8 cellular contexts compared by ENCODE assay signal in the genomic region with DNA sequence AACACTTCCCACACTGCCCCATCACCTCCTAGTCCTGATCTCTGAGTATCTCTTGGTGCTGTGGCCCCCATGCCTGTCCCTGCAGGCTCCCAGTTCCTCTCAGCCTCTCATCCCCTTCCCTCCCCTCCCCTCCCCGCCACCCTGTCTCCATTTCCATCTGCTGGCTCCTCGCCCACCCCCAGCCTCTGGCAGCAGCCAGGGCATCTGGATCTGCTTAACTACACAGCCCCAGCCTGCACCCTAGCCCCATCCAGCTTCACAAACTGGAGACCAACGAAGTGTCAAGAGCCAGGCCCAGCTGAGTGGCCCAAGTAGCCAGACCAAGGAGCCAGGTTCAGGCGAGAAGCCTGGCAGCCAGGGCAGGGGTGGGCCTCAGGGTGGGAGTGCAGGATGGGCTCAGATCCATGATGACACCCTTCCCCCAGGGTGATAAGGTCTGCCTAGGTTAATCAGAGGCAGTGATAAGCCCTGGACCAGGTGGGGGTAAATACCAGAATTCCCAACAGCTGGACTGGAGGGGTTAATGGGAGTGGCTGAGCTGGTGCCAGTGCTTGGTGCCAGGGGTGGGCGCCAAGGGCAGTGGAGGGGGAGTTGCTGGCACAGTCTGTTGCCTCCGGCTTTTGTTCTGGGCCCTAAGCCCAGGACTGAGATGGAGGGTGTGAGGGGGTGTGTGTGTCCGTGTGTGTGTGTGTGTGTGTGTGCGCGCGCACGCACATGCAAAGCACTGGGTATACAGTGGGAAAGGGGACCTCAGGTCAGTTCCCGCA. TPM values are rescaled to one million over a fixed set of nuclear protein-coding genes. Genes with fewer than 3 reads are reported as not detected.
DNase-seq lines count a peak whose midpoint lies in the region; ATAC-seq, FAIRE-seq and TF ChIP-seq lines count a peak whose summit lies in the region.
"Had no signal": no experiment of that assay in that cellular context is flagged by ENCODE, and none has a peak within 500 bp of the region (broad histone marks: within the 10 kb centered on the region; RNA-seq: fewer than 3 reads in every experiment).

No MANE protein-coding gene starts in this region.

- H3K27me3 ChIP-seq in endothelial cell of umbilical vein (ENCODE audit: control insufficient read depth in 2 of 2, insufficient read depth in 2 of 2, low read length in 2 of 2) = no peaks in the 10 kb centered on the region

- H3K4me1 ChIP-seq in endothelial cell of umbilical vein (ENCODE audit: control insufficient read depth, extremely low read depth, insufficient read depth, low read length) = peaks cover 23% of the 10 kb centered on the region

- dilution Hi-C loops in endothelial cell of umbilical vein (cut with MboI; ENCODE audit: extremely low pct_ligation_motif_present, low sequenced_read_pairs) = no loop called here

- no peaks in the 10 kb centered on the region for H3K9me1 ChIP-seq in endothelial cell of umbilical vein (replicated peaks; ENCODE audit: control insufficient read depth, extremely low read depth, insufficient read depth, low read length)

- intact Hi-C loops in endothelial cell of umbilical vein (cut with micrococcal nuclease) = no loop called here
- intact Hi-C loops in posterior vena cava (cut with DNase I) = no loop called here

- H4K20me1 ChIP-seq in endothelial cell of umbilical vein (replicated peaks; ENCODE audit: control insufficient read depth, extremely low read depth, insufficient read depth, low read length) = no peaks in the 10 kb centered on the region

- CTCF ChIA-PET in endothelial cell of umbilical vein (lab: Charles Lee) = interaction anchor here (2.2 kb wide), 1 partner anchor 10 kb away, joined by 7 read pairs; no protein-coding TSS in a partner anchor

- no peak overlapping the region for H3K27ac ChIP-seq in endothelial cell of umbilical vein (ENCODE audit: insufficient read depth, low read depth, low read length)

- peaks cover 0 to 2% of the 10 kb centered on the region in 2 experiments for H3K36me3 ChIP-seq in endothelial cell of umbilical vein (ENCODE audit: control insufficient read depth in 2 of 2, extremely low read depth in 1 of 2, insufficient read depth in 2 of 2, low read length in 2 of 2)

- H3K79me2 ChIP-seq in endothelial cell of umbilical vein (ENCODE audit: control insufficient read depth, insufficient read depth, low read length) = no peaks in the 10 kb centered on the region

- H2AFZ ChIP-seq in endothelial cell of umbilical vein (ENCODE audit: low read depth, low read length) = no peak overlapping the region

- ATAC-seq in HG03460 (IDR thresholded peaks at IDR 0.05; ENCODE audit: unreplicated experiment) (no peak), HG02973 (IDR thresholded peaks at IDR 0.05; ENCODE audit: unreplicated experiment) (no peak)

- H3K9me3 ChIP-seq in endothelial cell of umbilical vein (replicated peaks; ENCODE audit: control insufficient read depth, insufficient read depth, low read length) = no peaks in the 10 kb centered on the region

- no peak for TF ChIP-seq CTCF in endothelial cell of umbilical vein (IDR thresholded peaks at IDR 0.05; ENCODE audit: extremely low read depth in 1 of 2, insufficient read depth in 1 of 2, low read depth in 1 of 2, low read length in 2 of 2)

- BruUV-seq in endothelial cell of umbilical vein (replicated peaks; lab: Mats Ljungman, UMichigan) = no TSS peak

- POLR2A ChIA-PET in endothelial cell of umbilical vein (lab: Charles Lee) = interaction anchor here (0.6 kb wide), 1 partner anchor 1966 kb away, joined by 7 read pairs; no protein-coding TSS in a partner anchor

- H3K9ac ChIP-seq in endothelial cell of umbilical vein (replicated peaks; ENCODE audit: extremely low read depth, insufficient read depth, low read length) = no peak overlapping the region

- DNase-seq in NCI-H1105 (lab: John Stamatoyannopoulos, UW) = peak; percentile 61
- peak; percentile 36 for DNase-seq in endothelial cell of umbilical vein (ENCODE audit: low read depth, low spot score)
- DNase-seq in posterior vena cava (ENCODE audit: low spot score) = peak; percentile 85
- DNase-seq in HCEC 1CT = no peak
- DNase-seq: activated CD4-positive, alpha-beta T cell treated with anti-CD3 and anti-CD28 coated beads for 4 hours had no signal

- FAIRE-seq in endothelial cell of umbilical vein (lab: Jason Lieb, UNC) = no peak
- FAIRE-seq: islet of Langerhans had no signal

- no peak overlapping the region for H3K4me3 ChIP-seq in endothelial cell of umbilical vein (replicated peaks in 1 of 3; ENCODE audit: insufficient read depth in 1 of 3, low read depth in 1 of 3, low read length in 3 of 3)

- no peak for TF ChIP-seq POLR2A in endothelial cell of umbilical vein (IDR thresholded peaks at IDR 0.05; ENCODE audit: low read depth, low read length)

- H3K4me2 ChIP-seq in endothelial cell of umbilical vein (ENCODE audit: insufficient read depth, low read length) = no peak overlapping the region

TF ChIP-seq in endothelial cell of umbilical vein, 7 proteins besides CTCF, POLR2A, EP300 and RAD21:
- TF ChIP-seq FOS (IDR thresholded peaks at IDR 0.05; ENCODE audit: borderline replicate concordance, insufficient read depth, low read length) (no peak), MYC (IDR thresholded peaks at IDR 0.05; ENCODE audit: low read depth, low read length) (no peak), GATA2 (IDR thresholded peaks at IDR 0.05; ENCODE audit: insufficient read depth, insufficient read length, low read depth, low read length) (no peak), POLR2AphosphoS5 (IDR thresholded peaks at IDR 0.05; ENCODE audit: insufficient read depth, low read depth, low read length) (no peak)

RNA-seq across cellular contexts. Expression of gene IL11RA, which starts 2.5 kb away (rescaled TPM):
- 13.6 and 15.3 TPM in 2 replicates for total RNA-seq in endothelial cell of umbilical vein
- 18.6 and 22.5 TPM in 2 replicates for polyA plus RNA-seq in endothelial cell of umbilical vein
- 7.2 and 10.3 TPM in 2 replicates for polyA plus RNA-seq in endothelial cell of umbilical vein (2011; cell fraction: cytosol; rRNA removed)
- 49.6 and 67.6 TPM in 2 replicates for polyA plus RNA-seq in endothelial cell of umbilical vein (2011; cell fraction: nucleus; rRNA removed)
- 5.0 and 9.8 TPM in 2 replicates for polyA plus RNA-seq in endothelial cell of umbilical vein (2012)
- 6.8 and 10.8 TPM in 2 replicates for polyA minus RNA-seq in endothelial cell of umbilical vein
- 2.8 TPM for polyA minus RNA-seq in endothelial cell of umbilical vein (2011; cell fraction: cytosol; rRNA and poly(A)+ RNA removed)
- polyA minus RNA-seq in endothelial cell of umbilical vein (2011; cell fraction: nucleus; rRNA and poly(A)+ RNA removed) = 12.5 and 16.8 TPM in 2 replicates
- 10 to 100 TPM; 12.6 to 34.2 TPM for total RNA-seq in posterior vena cava

RNA-seq across cellular contexts. Expression of gene CCL27, which starts 8.0 kb away (rescaled TPM):
- total RNA-seq in endothelial cell of umbilical vein (not detected in 2 replicates), posterior vena cava (under 1 TPM in 1 of 2 donors, not detected in 1; 0.33 TPM)
- not detected in 2 replicates for polyA plus RNA-seq in endothelial cell of umbilical vein
- polyA plus RNA-seq in endothelial cell of umbilical vein (2011; cell fraction: cytosol; rRNA removed) = not detected in 2 replicates
- not detected in 2 replicates for polyA plus RNA-seq in endothelial cell of umbilical vein (2011; cell fraction: nucleus; rRNA removed)
- polyA plus RNA-seq in endothelial cell of umbilical vein (2012) = not detected in 2 replicates
- not detected in 2 replicates for polyA minus RNA-seq in endothelial cell of umbilical vein
- not detected for polyA minus RNA-seq in endothelial cell of umbilical vein (2011; cell fraction: cytosol; rRNA and poly(A)+ RNA removed)
- not detected in 2 replicates for polyA minus RNA-seq in endothelial cell of umbilical vein (2011; cell fraction: nucleus; rRNA and poly(A)+ RNA removed)

RNA-seq across cellular contexts. Expression of gene GALT, which starts 8.0 kb away (rescaled TPM):
- total RNA-seq in endothelial cell of umbilical vein = 30.0 and 36.6 TPM in 2 replicates
- polyA plus RNA-seq in endothelial cell of umbilical vein = 58.5 and 61.3 TPM in 2 replicates
- polyA plus RNA-seq in endothelial cell of umbilical vein (2011; cell fraction: cytosol; rRNA removed) = 22.5 and 25.6 TPM in 2 replicates
- polyA plus RNA-seq in endothelial cell of umbilical vein (2011; cell fraction: nucleus; rRNA removed) = 240 and 284 TPM in 2 replicates
- polyA plus RNA-seq in endothelial cell of umbilical vein (2012) = 23.6 and 34.5 TPM in 2 replicates
- 29.7 and 32.3 TPM in 2 replicates for polyA minus RNA-seq in endothelial cell of umbilical vein
- polyA minus RNA-seq in endothelial cell of umbilical vein (2011; cell fraction: cytosol; rRNA and poly(A)+ RNA removed) = 8.6 TPM
- 41.9 and 46.0 TPM in 2 replicates for polyA minus RNA-seq in endothelial cell of umbilical vein (2011; cell fraction: nucleus; rRNA and poly(A)+ RNA removed)
- 10 to 100 TPM; 22.2 to 33.0 TPM for total RNA-seq in posterior vena cava

RNA-seq across cellular contexts. Expression of gene SIGMAR1, which starts 16.9 kb away (rescaled TPM):
- total RNA-seq in endothelial cell of umbilical vein = 74.1 and 81.2 TPM in 2 replicates
- 78.4 and 83.5 TPM in 2 replicates for polyA plus RNA-seq in endothelial cell of umbilical vein
- 93.9 and 95.3 TPM in 2 replicates for polyA plus RNA-seq in endothelial cell of umbilical vein (2011; cell fraction: cytosol; rRNA removed)
- polyA plus RNA-seq in endothelial cell of umbilical vein (2011; cell fraction: nucleus; rRNA removed) = 24.7 and 27.2 TPM in 2 replicates
- 80.0 and 89.4 TPM in 2 replicates for polyA plus RNA-seq in endothelial cell of umbilical vein (2012)
- polyA minus RNA-seq in endothelial cell of umbilical vein = 61.6 and 63.3 TPM in 2 replicates
- polyA minus RNA-seq in endothelial cell of umbilical vein (2011; cell fraction: cytosol; rRNA and poly(A)+ RNA removed) = 98.6 TPM
- 15.2 and 20.8 TPM in 2 replicates for polyA minus RNA-seq in endothelial cell of umbilical vein (2011; cell fraction: nucleus; rRNA and poly(A)+ RNA removed)
- 10 to 100 TPM; 38.1 to 48.5 TPM for total RNA-seq in posterior vena cava

RNA-seq across cellular contexts. Expression of gene ARID3C, which starts 25.6 kb away (rescaled TPM):
- total RNA-seq in endothelial cell of umbilical vein (not detected in 2 replicates), posterior vena cava (not detected)
- polyA plus RNA-seq in endothelial cell of umbilical vein = not detected in 2 replicates
- 0.06 TPM in 1 of 2 replicates, not detected in the other for polyA plus RNA-seq in endothelial cell of umbilical vein (2011; cell fraction: cytosol; rRNA removed)
- not detected in 2 replicates for polyA plus RNA-seq in endothelial cell of umbilical vein (2011; cell fraction: nucleus; rRNA removed)
- not detected in 2 replicates for polyA plus RNA-seq in endothelial cell of umbilical vein (2012)
- not detected in 2 replicates for polyA minus RNA-seq in endothelial cell of umbilical vein
- 0.72 TPM for polyA minus RNA-seq in endothelial cell of umbilical vein (2011; cell fraction: cytosol; rRNA and poly(A)+ RNA removed)
- polyA minus RNA-seq in endothelial cell of umbilical vein (2011; cell fraction: nucleus; rRNA and poly(A)+ RNA removed) = not detected in 2 replicates
